Comparison of ENCODE assay signal across 2 cellular contexts in the genomic region with DNA sequence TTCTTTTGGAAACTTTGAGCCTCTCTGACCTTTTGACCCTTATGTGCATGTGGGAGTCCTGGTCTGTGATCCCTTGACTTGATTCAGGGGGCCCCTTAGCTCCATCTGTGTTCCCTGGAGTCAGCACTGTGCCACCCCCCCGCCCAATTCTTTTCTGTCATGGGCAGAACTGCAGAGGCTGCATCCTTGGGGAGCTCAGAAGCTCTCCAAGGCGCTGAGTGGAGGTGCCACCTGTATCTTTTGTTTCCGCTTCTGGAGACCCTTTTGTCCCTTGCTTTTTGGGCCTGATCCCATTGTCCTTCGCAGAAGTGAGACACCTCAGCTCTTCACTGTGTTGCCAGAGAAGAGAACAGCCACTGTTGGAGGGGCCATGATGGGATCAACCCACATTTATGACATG.
TF ChIP-seq lines count a peak whose summit lies in the region.

No MANE protein-coding gene starts in this region.

TF ChIP-seq in SK-N-SH, 30 proteins besides CTCF, POLR2A, EP300 and RAD21:
- TF ChIP-seq, protein P1, sequence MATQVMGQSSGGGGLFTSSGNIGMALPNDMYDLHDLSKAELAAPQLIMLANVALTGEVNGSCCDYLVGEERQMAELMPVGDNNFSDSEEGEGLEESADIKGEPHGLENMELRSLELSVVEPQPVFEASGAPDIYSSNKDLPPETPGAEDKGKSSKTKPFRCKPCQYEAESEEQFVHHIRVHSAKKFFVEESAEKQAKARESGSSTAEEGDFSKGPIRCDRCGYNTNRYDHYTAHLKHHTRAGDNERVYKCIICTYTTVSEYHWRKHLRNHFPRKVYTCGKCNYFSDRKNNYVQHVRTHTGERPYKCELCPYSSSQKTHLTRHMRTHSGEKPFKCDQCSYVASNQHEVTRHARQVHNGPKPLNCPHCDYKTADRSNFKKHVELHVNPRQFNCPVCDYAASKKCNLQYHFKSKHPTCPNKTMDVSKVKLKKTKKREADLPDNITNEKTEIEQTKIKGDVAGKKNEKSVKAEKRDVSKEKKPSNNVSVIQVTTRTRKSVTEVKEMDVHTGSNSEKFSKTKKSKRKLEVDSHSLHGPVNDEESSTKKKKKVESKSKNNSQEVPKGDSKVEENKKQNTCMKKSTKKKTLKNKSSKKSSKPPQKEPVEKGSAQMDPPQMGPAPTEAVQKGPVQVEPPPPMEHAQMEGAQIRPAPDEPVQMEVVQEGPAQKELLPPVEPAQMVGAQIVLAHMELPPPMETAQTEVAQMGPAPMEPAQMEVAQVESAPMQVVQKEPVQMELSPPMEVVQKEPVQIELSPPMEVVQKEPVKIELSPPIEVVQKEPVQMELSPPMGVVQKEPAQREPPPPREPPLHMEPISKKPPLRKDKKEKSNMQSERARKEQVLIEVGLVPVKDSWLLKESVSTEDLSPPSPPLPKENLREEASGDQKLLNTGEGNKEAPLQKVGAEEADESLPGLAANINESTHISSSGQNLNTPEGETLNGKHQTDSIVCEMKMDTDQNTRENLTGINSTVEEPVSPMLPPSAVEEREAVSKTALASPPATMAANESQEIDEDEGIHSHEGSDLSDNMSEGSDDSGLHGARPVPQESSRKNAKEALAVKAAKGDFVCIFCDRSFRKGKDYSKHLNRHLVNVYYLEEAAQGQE (IDR thresholded peaks at IDR 0.05; ENCODE audit: low read depth, low read length), result no peak
- no peak for TF ChIP-seq TEAD4 (IDR thresholded peaks at IDR 0.05; ENCODE audit: borderline replicate concordance, insufficient read depth)
- TF ChIP-seq TCF12 (IDR thresholded peaks at IDR 0.05), result no peak
- TF ChIP-seq, protein P2, sequence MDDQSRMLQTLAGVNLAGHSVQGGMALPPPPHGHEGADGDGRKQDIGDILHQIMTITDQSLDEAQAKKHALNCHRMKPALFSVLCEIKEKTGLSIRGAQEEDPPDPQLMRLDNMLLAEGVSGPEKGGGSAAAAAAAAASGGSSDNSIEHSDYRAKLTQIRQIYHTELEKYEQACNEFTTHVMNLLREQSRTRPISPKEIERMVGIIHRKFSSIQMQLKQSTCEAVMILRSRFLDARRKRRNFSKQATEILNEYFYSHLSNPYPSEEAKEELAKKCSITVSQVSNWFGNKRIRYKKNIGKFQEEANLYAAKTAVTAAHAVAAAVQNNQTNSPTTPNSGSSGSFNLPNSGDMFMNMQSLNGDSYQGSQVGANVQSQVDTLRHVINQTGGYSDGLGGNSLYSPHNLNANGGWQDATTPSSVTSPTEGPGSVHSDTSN (IDR thresholded peaks at IDR 0.05), result no peak
- no peak for TF ChIP-seq USF2 (IDR thresholded peaks at IDR 0.05; ENCODE audit: borderline replicate concordance, low read depth, low read length)
- TF ChIP-seq GATA2 (CRISPR knock-in tag; IDR thresholded peaks at IDR 0.05), result no peak
- TF ChIP-seq MXI1 (IDR thresholded peaks at IDR 0.05; ENCODE audit: low read depth, low read length), result no peak
- no peak for TF ChIP-seq CHD2 (IDR thresholded peaks at IDR 0.05; ENCODE audit: low read length, partially characterized antibody)
- no peak for TF ChIP-seq NFIC (IDR thresholded peaks at IDR 0.05; ENCODE audit: borderline replicate concordance)
- no peak for TF ChIP-seq FOXM1 (IDR thresholded peaks at IDR 0.05; ENCODE audit: low read depth)
- no peak for TF ChIP-seq USF1 (IDR thresholded peaks at IDR 0.05; ENCODE audit: borderline replicate concordance, low read depth)
- TF ChIP-seq RXRA (IDR thresholded peaks at IDR 0.05; ENCODE audit: borderline replicate concordance, low read depth), result no peak
- TF ChIP-seq ELF1 (IDR thresholded peaks at IDR 0.05), result no peak
- no peak for TF ChIP-seq EZH2phosphoT487 (IDR thresholded peaks at IDR 0.05; ENCODE audit: borderline replicate concordance, low read depth)
- no peak for TF ChIP-seq GABPA (IDR thresholded peaks at IDR 0.05; ENCODE audit: low read depth)

TF ChIP-seq in SK-N-SH treated with all-trans-retinoic acid at 6 μM for 48 hours, 23 proteins besides CTCF, POLR2A, EP300 and RAD21 (continued from another document):
- no peak for TF ChIP-seq TOX (CRISPR knock-in tag; IDR thresholded peaks at IDR 0.05; ENCODE audit: borderline replicate concordance)
- no peak for TF ChIP-seq ARNTL (CRISPR knock-in tag; IDR thresholded peaks at IDR 0.05; ENCODE audit: borderline replicate concordance, low read depth)
- TF ChIP-seq TCF4 (CRISPR knock-in tag; IDR thresholded peaks at IDR 0.05; ENCODE audit: borderline replicate concordance), result no peak
- no peak for TF ChIP-seq OSR1 (CRISPR knock-in tag; IDR thresholded peaks at IDR 0.05)
- TF ChIP-seq CREB5 (CRISPR knock-in tag; IDR thresholded peaks at IDR 0.05; ENCODE audit: low read depth), result no peak
- no peak for TF ChIP-seq ZNF565 (CRISPR knock-in tag; conservative IDR thresholded peaks at IDR 0.05; ENCODE audit: low read depth)
- TF ChIP-seq ZNF70 (CRISPR knock-in tag; IDR thresholded peaks at IDR 0.05), result no peak
- no peak for TF ChIP-seq ZFP30 (CRISPR knock-in tag; IDR thresholded peaks at IDR 0.05)
- no peak for TF ChIP-seq ZNF8 (CRISPR knock-in tag; IDR thresholded peaks at IDR 0.05)
- no peak for TF ChIP-seq ISL1 (CRISPR knock-in tag; IDR thresholded peaks at IDR 0.05)
- TF ChIP-seq ZFP3 (CRISPR knock-in tag; IDR thresholded peaks at IDR 0.05), result no peak
- no peak for TF ChIP-seq PPARA (CRISPR knock-in tag; IDR thresholded peaks at IDR 0.05; ENCODE audit: borderline replicate concordance)
- no peak for TF ChIP-seq SNAI2 (CRISPR knock-in tag; IDR thresholded peaks at IDR 0.05)
- TF ChIP-seq GLIS3 (CRISPR knock-in tag; IDR thresholded peaks at IDR 0.05), result no peak
- TF ChIP-seq RARB (CRISPR knock-in tag; IDR thresholded peaks at IDR 0.05), result no peak
- TF ChIP-seq CSDC2 (CRISPR knock-in tag; IDR thresholded peaks at IDR 0.05), result no peak
- no peak for TF ChIP-seq PATZ1 (CRISPR knock-in tag; IDR thresholded peaks at IDR 0.05; ENCODE audit: borderline replicate concordance)
- no peak for TF ChIP-seq ESRRG (CRISPR knock-in tag; IDR thresholded peaks at IDR 0.05)
TF ChIP-seq in SK-N-SH treated with all-trans-retinoic acid at 6 μM for 48 hours: peak in this region for 0.
